Comparison of ENCODE assay signal across 9 cellular contexts in the genomic region with DNA sequence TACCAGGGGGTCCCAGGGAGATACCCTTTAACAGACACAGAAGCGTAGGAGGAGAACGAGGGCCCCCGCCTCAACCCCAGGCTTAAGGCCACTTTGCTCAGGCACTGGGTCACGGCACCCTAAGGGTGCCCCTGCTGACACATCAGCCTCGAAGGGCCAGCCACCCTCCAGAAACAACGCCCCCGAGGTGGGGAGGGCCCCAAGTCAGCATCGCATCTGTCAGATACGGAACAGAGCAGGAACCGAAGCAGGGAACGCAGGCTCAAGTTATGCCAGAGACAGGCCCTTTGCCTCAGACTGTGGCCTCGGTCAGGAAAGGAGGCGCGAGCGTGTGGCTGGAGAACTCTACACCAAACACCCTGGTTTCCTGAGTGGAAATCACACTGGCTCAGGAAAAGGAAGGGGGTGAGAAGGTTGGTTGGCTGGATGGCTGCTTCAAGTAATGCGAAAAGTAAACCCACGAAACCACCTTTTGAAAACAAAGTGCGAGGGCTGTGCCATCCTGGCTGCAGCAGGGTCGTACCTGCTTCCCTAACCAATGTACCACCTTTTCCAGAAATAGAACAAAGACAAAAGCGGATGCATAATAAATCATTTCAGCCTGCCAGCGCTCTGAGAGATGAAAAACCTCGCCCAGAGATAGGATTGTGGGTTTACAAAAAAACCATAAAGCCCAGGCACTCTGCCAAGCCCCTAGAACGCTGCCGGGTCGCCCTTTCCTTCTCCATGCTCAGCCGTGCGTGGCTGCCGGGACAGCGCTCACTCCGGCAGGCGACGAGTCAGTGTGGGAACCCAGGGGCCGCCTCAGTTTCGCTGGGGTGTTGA. TPM values are rescaled to one million over a fixed set of nuclear protein-coding genes. Genes with fewer than 3 reads are reported as not detected.
DNase-seq lines count a peak whose midpoint lies in the region; ATAC-seq, FAIRE-seq and TF ChIP-seq lines count a peak whose summit lies in the region.
"Had no signal": no experiment of that assay in that cellular context is flagged by ENCODE, and none has a peak within 500 bp of the region (broad histone marks: within the 10 kb centered on the region; RNA-seq: fewer than 3 reads in every experiment).

No MANE protein-coding gene starts in this region.

- peak; percentile 16 for ATAC-seq in stimulated activated naive CD8-positive, alpha-beta T cell treated with anti-CD3 and anti-CD28 coated beads, Interleukin-15, Interleukin-2, amounts not matched to agents 100 U/mL and 50 U/mL, for 24 hours
- ATAC-seq in GM21526 (IDR thresholded peaks at IDR 0.05; ENCODE audit: low FRiP score, unreplicated experiment): no peak

- H3K27ac Mint-ChIP-seq in activated CD4-positive, alpha-beta memory T cell treated with anti-CD3 and anti-CD28 coated beads for 36 hours: no peak overlapping the region
- no peak overlapping the region for H3K27ac Mint-ChIP-seq in activated CD4-positive, alpha-beta memory T cell treated with anti-CD3 and anti-CD28 coated beads, Interleukin-2, amount 10 ng/mL, durations not matched to agents 7 days and 5 days

- intact Hi-C loops in activated CD4-positive, alpha-beta memory T cell treated with anti-CD3 and anti-CD28 coated beads for 36 hours (cut with micrococcal nuclease): no loop called here

- H3K36me3 Mint-ChIP-seq in activated CD4-positive, alpha-beta memory T cell treated with anti-CD3 and anti-CD28 coated beads for 36 hours: no peaks in the 10 kb centered on the region
- H3K36me3 Mint-ChIP-seq in activated CD4-positive, alpha-beta memory T cell treated with anti-CD3 and anti-CD28 coated beads, Interleukin-2, amount 10 ng/mL, durations not matched to agents 7 days and 5 days (ENCODE audit: low read depth): no peaks in the 10 kb centered on the region

- FAIRE-seq in D721Med (lab: Jason Lieb, UNC): no peak

- TF ChIP-seq CTCF in RWPE1 (conservative IDR thresholded peaks at IDR 0.05; ENCODE audit: low read depth): no peak
- TF ChIP-seq CTCF in D721Med (IDR thresholded peaks at IDR 0.05; ENCODE audit: insufficient read depth, missing control alignments): no peak

- CTCF ChIA-PET in activated CD4-positive, alpha-beta memory T cell treated with anti-CD3 and anti-CD28 coated beads for 36 hours (lab: Charles Lee): no interaction called here
- CTCF ChIA-PET in activated CD4-positive, alpha-beta memory T cell treated with anti-CD3 and anti-CD28 coated beads, Interleukin-2, amount 10 ng/mL, durations not matched to agents 7 days and 5 days (lab: Charles Lee): no interaction called here
- CTCF ChIA-PET in RWPE1 (lab: Yijun Ruan, JAX): no interaction called here

- H3K4me3 Mint-ChIP-seq in activated CD4-positive, alpha-beta memory T cell treated with anti-CD3 and anti-CD28 coated beads for 36 hours: no peak overlapping the region
- H3K4me3 Mint-ChIP-seq in activated CD4-positive, alpha-beta memory T cell treated with anti-CD3 and anti-CD28 coated beads, Interleukin-2, amount 10 ng/mL, durations not matched to agents 7 days and 5 days: no peak overlapping the region

- POLR2A ChIA-PET in activated CD4-positive, alpha-beta memory T cell treated with anti-CD3 and anti-CD28 coated beads for 36 hours (lab: Charles Lee): no interaction called here
- POLR2A ChIA-PET in activated CD4-positive, alpha-beta memory T cell treated with anti-CD3 and anti-CD28 coated beads, Interleukin-2, amount 10 ng/mL, durations not matched to agents 7 days and 5 days (lab: Charles Lee): no interaction called here
- POLR2A ChIA-PET in RWPE1 (lab: Yijun Ruan, JAX; ENCODE audit: low non-redundant PET): no interaction called here

- peaks cover 8% of the 10 kb centered on the region for H3K27me3 Mint-ChIP-seq in activated CD4-positive, alpha-beta memory T cell treated with anti-CD3 and anti-CD28 coated beads for 36 hours
- H3K27me3 Mint-ChIP-seq in activated CD4-positive, alpha-beta memory T cell treated with anti-CD3 and anti-CD28 coated beads, Interleukin-2, amount 10 ng/mL, durations not matched to agents 7 days and 5 days: peaks cover 20% of the 10 kb centered on the region

- H3K9me3 Mint-ChIP-seq in activated CD4-positive, alpha-beta memory T cell treated with anti-CD3 and anti-CD28 coated beads for 36 hours: peaks cover 10% of the 10 kb centered on the region
- H3K9me3 Mint-ChIP-seq in activated CD4-positive, alpha-beta memory T cell treated with anti-CD3 and anti-CD28 coated beads, Interleukin-2, amount 10 ng/mL, durations not matched to agents 7 days and 5 days: peaks cover 9% of the 10 kb centered on the region

- peak overlapping the region; percentile 9; the same call in 1 of the 2 replicates for H3K27ac ChIP-seq in RWPE1
- H3K27ac ChIP-seq: upper lobe of right lung had no signal

- H3K4me1 Mint-ChIP-seq in activated CD4-positive, alpha-beta memory T cell treated with anti-CD3 and anti-CD28 coated beads for 36 hours (ENCODE audit: low read depth): peaks cover 26% of the 10 kb centered on the region
- H3K4me1 Mint-ChIP-seq in activated CD4-positive, alpha-beta memory T cell treated with anti-CD3 and anti-CD28 coated beads, Interleukin-2, amount 10 ng/mL, durations not matched to agents 7 days and 5 days: peaks cover 24% of the 10 kb centered on the region

- peak; percentile 27 for DNase-seq in activated CD4-positive, alpha-beta memory T cell treated with anti-CD3 and anti-CD28 coated beads for 36 hours
- no peak for DNase-seq in activated CD4-positive, alpha-beta memory T cell treated with anti-CD3 and anti-CD28 coated beads, Interleukin-2, amount 10 ng/mL, durations not matched to agents 7 days and 5 days
- DNase-seq in RWPE1 (ENCODE audit: low spot score) (no peak), dermis blood vessel endothelial cell (peak; percentile 33), NCI-H146 (lab: John Stamatoyannopoulos, UW) (no peak), D721Med (ENCODE audit: insufficient read length, low spot score) (no peak)
- DNase-seq in stimulated activated naive CD8-positive, alpha-beta T cell treated with anti-CD3 and anti-CD28 coated beads, Interleukin-15, Interleukin-2, amounts not matched to agents 100 U/mL and 50 U/mL, for 24 hours: no peak

RNA-seq across cellular contexts. Expression of gene TRMU, which starts 38.5 kb away (rescaled TPM):
- 10 to 100 TPM; 61.3 to 63.2 TPM for total RNA-seq in activated CD4-positive, alpha-beta memory T cell treated with anti-CD3 and anti-CD28 coated beads for 36 hours
- total RNA-seq in activated CD4-positive, alpha-beta memory T cell treated with anti-CD3 and anti-CD28 coated beads, Interleukin-2, amount 10 ng/mL, durations not matched to agents 7 days and 5 days: 10 to 100 TPM; 66.8 to 71.7 TPM
- 29.3 and 35.1 TPM in 2 replicates for total RNA-seq in dermis blood vessel endothelial cell

Comparison
In these comparisons a context has a peak if more than half of its experiments do, and no peak if none do; other contexts are left out.
1. DNase-seq: peak in activated CD4-positive, alpha-beta memory T cell treated with anti-CD3 and anti-CD28 coated beads for 36 hours (single experiment) and dermis blood vessel endothelial cell (single experiment); none in activated CD4-positive, alpha-beta memory T cell treated with anti-CD3 and anti-CD28 coated beads, Interleukin-2, amount 10 ng/mL, durations not matched to agents 7 days and 5 days (single experiment), RWPE1 (single experiment), stimulated activated naive CD8-positive, alpha-beta T cell treated with anti-CD3 and anti-CD28 coated beads, Interleukin-15, Interleukin-2, amounts not matched to agents 100 U/mL and 50 U/mL, for 24 hours (single experiment), NCI-H146 (single experiment) and D721Med (single experiment).